In the genomic region with DNA sequence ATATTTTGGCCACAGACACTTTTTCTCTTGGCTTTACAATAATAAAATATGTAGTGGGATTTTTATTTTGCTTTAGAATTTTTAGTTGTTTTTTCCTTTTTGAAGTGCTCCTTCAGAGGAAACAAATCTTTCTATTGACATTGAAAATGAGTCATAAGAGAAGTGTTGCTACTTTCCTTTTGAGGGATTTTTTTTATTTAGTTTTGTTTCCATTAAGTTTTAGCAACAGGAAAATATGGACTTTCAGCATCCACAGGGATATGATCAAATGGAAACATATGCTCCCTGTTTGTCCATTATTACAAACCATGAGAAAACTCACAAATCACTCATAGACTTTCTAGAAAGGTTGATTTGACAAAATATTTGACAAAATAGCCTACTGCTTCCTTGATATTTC, we compare ENCODE assay signal across 14 cellular contexts.
DNase-seq lines count a peak whose midpoint lies in the region; ATAC-seq and TF ChIP-seq lines count a peak whose summit lies in the region.
"Had no signal": no experiment of that assay in that cellular context is flagged by ENCODE, and none has a peak within 500 bp of the region (broad histone marks: within the 10 kb centered on the region; RNA-seq: fewer than 3 reads in every experiment).

No MANE protein-coding gene starts in this region.

- H3K27ac Mint-ChIP-seq in HFFc6 = no peak overlapping the region
- H3K27ac Mint-ChIP-seq in naive thymus-derived CD8-positive, alpha-beta T cell = no peak overlapping the region
- H3K27ac Mint-ChIP-seq: CD8-positive, alpha-beta T cell had no signal

- no peak overlapping the region for H3K4me3 Mint-ChIP-seq in HFFc6
- H3K4me3 Mint-ChIP-seq in naive thymus-derived CD8-positive, alpha-beta T cell = no peak overlapping the region
- H3K4me3 Mint-ChIP-seq: CD8-positive, alpha-beta T cell had no signal

- H3K27me3 ChIP-seq in body of pancreas = no peaks in the 10 kb centered on the region
- H3K27me3 ChIP-seq in right lobe of liver = no peaks in the 10 kb centered on the region
- H3K27me3 ChIP-seq in stomach = no peaks in the 10 kb centered on the region

- H3K4me3 ChIP-seq in body of pancreas = no peak overlapping the region
- no peak overlapping the region for H3K4me3 ChIP-seq in right lobe of liver
- no peak overlapping the region for H3K4me3 ChIP-seq in stomach

- TF ChIP-seq POLR2A in body of pancreas (IDR thresholded peaks at IDR 0.05) (no peak), right lobe of liver (IDR thresholded peaks at IDR 0.05) (no peak), stomach (IDR thresholded peaks at IDR 0.05) (no peak)

- peaks cover 4% of the 10 kb centered on the region; the same call in 1 of the 2 replicates for H3K36me3 Mint-ChIP-seq in HFFc6 (ENCODE audit: low read depth)
- H3K36me3 Mint-ChIP-seq in naive thymus-derived CD8-positive, alpha-beta T cell = no peaks in the 10 kb centered on the region
- H3K36me3 Mint-ChIP-seq: CD8-positive, alpha-beta T cell had no signal

- H3K9me3 Mint-ChIP-seq in HFFc6 = peaks cover 71% of the 10 kb centered on the region
- peaks cover 0 to 9% (median 0%) of the 10 kb centered on the region in 9 donors for H3K9me3 Mint-ChIP-seq in naive thymus-derived CD8-positive, alpha-beta T cell

- no peaks in the 10 kb centered on the region; the same call in 1 of the 2 replicates for H3K4me1 Mint-ChIP-seq in HFFc6 (ENCODE audit: low read depth)
- peaks cover 0 to 8% (median 1%) of the 10 kb centered on the region in 4 donors for H3K4me1 Mint-ChIP-seq in naive thymus-derived CD8-positive, alpha-beta T cell

- ATAC-seq in body of pancreas (no peak), right lobe of liver (no peak)
- ATAC-seq in naive thymus-derived CD8-positive, alpha-beta T cell = no peak
- ATAC-seq: CD8-positive, alpha-beta T cell had no signal

- peaks cover 70% of the 10 kb centered on the region for H3K4me1 ChIP-seq in body of pancreas
- H3K4me1 ChIP-seq in right lobe of liver = peaks cover 3 to 58% (median 24%) of the 10 kb centered on the region in 4 donors
- H3K4me1 ChIP-seq in stomach = peaks cover 14 to 71% (median 52%) of the 10 kb centered on the region in 4 donors

- H3K27me3 Mint-ChIP-seq in HFFc6 (ENCODE audit: insufficient read depth) = no peaks in the 10 kb centered on the region; the same call in 1 of the 2 replicates
- peaks cover 0 to 18% (median 3%) of the 10 kb centered on the region in 5 donors for H3K27me3 Mint-ChIP-seq in naive thymus-derived CD8-positive, alpha-beta T cell

- peak; percentile 15 for DNase-seq in CD1c-positive myeloid dendritic cell (ENCODE audit: extremely low spot score)
- no peak for DNase-seq in body of pancreas
- no peak for DNase-seq in right lobe of liver
- no peak for DNase-seq in stomach
- no peak for DNase-seq in HFFc6
- no peak for DNase-seq in SW 1271 (lab: John Stamatoyannopoulos, UW)
- no peak for DNase-seq in naive thymus-derived CD8-positive, alpha-beta T cell
- DNase-seq: CD8-positive, alpha-beta T cell; DMS 273 treated with DMSO at 0.1 percent for 48 hours; EL; HCEC 1CT; NCI-H226; NCI-H526; OCI-M1 had no signal

- no peak for TF ChIP-seq EP300 in stomach (IDR thresholded peaks at IDR 0.05)

- H3K36me3 ChIP-seq in body of pancreas (replicated peaks in 1 of 2; ENCODE audit: insufficient read depth in 1 of 2, low read depth in 2 of 2) (no peaks in the 10 kb centered on the region), right lobe of liver (no peaks in the 10 kb centered on the region), stomach (no peaks in the 10 kb centered on the region)

- intact Hi-C loops in body of pancreas (cut with DNase I) = no loop called here
- intact Hi-C loops in right lobe of liver (cut with DNase I) = no loop called here
- intact Hi-C loops in stomach (cut with DNase I; ENCODE audit: low total_unique reads) = no loop called here

- H3K27ac ChIP-seq in body of pancreas (peak overlapping the region in 3 of 4 donors; percentile 93 to 95 (median 93)), right lobe of liver (peak overlapping the region in 2 of 3 donors; percentile 66 to 95), stomach (peak overlapping the region in 4 of 5 donors; percentile 83 to 91 (median 86))

- POLR2A ChIA-PET in naive thymus-derived CD8-positive, alpha-beta T cell (lab: Charles Lee) = no interaction called here

- H3K9me3 ChIP-seq in body of pancreas (no peaks in the 10 kb centered on the region), right lobe of liver (no peaks in the 10 kb centered on the region), stomach (no peaks in the 10 kb centered on the region)

- TF ChIP-seq CTCF in body of pancreas (IDR thresholded peaks at IDR 0.05) (no peak), right lobe of liver (IDR thresholded peaks at IDR 0.05) (no peak), stomach (IDR thresholded peaks at IDR 0.05) (no peak), HFFc6 (IDR thresholded peaks at IDR 0.05) (no peak)
